34 cellular contexts compared by ENCODE assay signal in genomic region chr18:49394191-49394590, GRCh38.
"Had no signal": no experiment of that assay in that cellular context is flagged by ENCODE, and none has a peak within 500 bp of the region (broad histone marks: within the 10 kb centered on the region; RNA-seq: fewer than 3 reads in every experiment).

No MANE protein-coding gene starts in this region.

- H3K9me3 ChIP-seq: adrenal gland, body of pancreas, breast epithelium had no signal

- H3K27ac ChIP-seq: adrenal gland, body of pancreas, brain microvascular endothelial cell, breast epithelium, VCaP had no signal

- H3K36me3 ChIP-seq: adrenal gland, brain microvascular endothelial cell, breast epithelium had no signal

- H3K27me3 ChIP-seq: adrenal gland, body of pancreas, brain microvascular endothelial cell, breast epithelium had no signal

- H3K4me3 ChIP-seq: adrenal gland, body of pancreas, breast epithelium had no signal

- FAIRE-seq: astrocyte, TTC549 had no signal

- H3K4me1 ChIP-seq: body of pancreas, breast epithelium had no signal

- DNase-seq: activated B cell treated with CpG ODN at 0.5 μM for 24 hours; activated CD4-positive, alpha-beta memory T cell treated with anti-CD3 and anti-CD28 coated beads for 36 hours; activated CD4-positive, alpha-beta T cell treated with anti-CD3 and anti-CD28 coated beads for 4 hours; activated CD4-positive, alpha-beta T cell treated with anti-CD3 and anti-CD28 coated beads, Interleukin-2, amount 10 ng/mL, durations not matched to agents 24 days and 14 days; activated CD4-positive, alpha-beta T cell treated with anti-CD3 and anti-CD28 coated beads, Interleukin-2, amount 50 U/mL, for 1 hour; activated CD4-positive, alpha-beta T cell treated with anti-CD3 and anti-CD28 coated beads, Interleukin-2, amount 50 U/mL, for 4 hours; activated CD4-positive, CD25-positive, alpha-beta regulatory T cell treated with anti-CD3 and anti-CD28 coated beads, Interleukin-2, amount 50 U/mL, for 72 hours; activated CD8-positive, alpha-beta memory T cell treated with anti-CD3 and anti-CD28 coated beads, Interleukin-2, amount 50 U/mL, for 4 hours; activated CD8-positive, alpha-beta T cell treated with anti-CD3 and anti-CD28 coated beads for 36 hours; activated effector memory CD4-positive, alpha-beta T cell treated with anti-CD3 and anti-CD28 coated beads, Interleukin-2, amount 50 U/mL, for 16 hours; activated gamma-delta T cell treated with Interleukin-2 at 50 U/mL for 16 hours; activated naive CD4-positive, alpha-beta T cell; activated naive CD4-positive, alpha-beta T cell treated with anti-CD3 and anti-CD28 coated beads for 36 hours; activated naive CD4-positive, alpha-beta T cell treated with anti-CD3 and anti-CD28 coated beads, Interleukin-2, amount 50 U/mL, for 16 hours; activated naive CD8-positive, alpha-beta T cell treated with anti-CD3 and anti-CD28 coated beads for 36 hours; activated T-cell treated with anti-CD3 and anti-CD28 coated beads for 4 hours; activated T-cell treated with anti-CD3 and anti-CD28 coated beads, Interleukin-2, amount 50 U/mL, for 1 hour; activated T-cell treated with anti-CD3 and anti-CD28 coated beads, Interleukin-2, amount 50 U/mL, for 4 hours; activated T-cell treated with anti-CD3 and anti-CD28 coated beads, Interleukin-2, amount 50 U/mL, for 72 hours; adrenal gland; amniotic stem cell; aorta; body of pancreas; brain microvascular endothelial cell; central memory CD4-positive, alpha-beta T cell; T-helper 1 cell; T-helper 2 cell; T-helper 9 cell had no signal

- ATAC-seq: activated CD8-positive, alpha-beta T cell treated with anti-CD3 and anti-CD28 coated beads for 36 hours; activated naive CD4-positive, alpha-beta T cell treated with anti-CD3 and anti-CD28 coated beads, Interleukin-2, amount 50 U/mL, for 72 hours; activated T-cell treated with anti-CD3 and anti-CD28 coated beads, Interleukin-2, amount 50 U/mL, for 4 hours; activated T-cell treated with anti-CD3 and anti-CD28 coated beads, Interleukin-2, amount 50 U/mL, for 72 hours; activated T-helper 17 cell treated with anti-CD3 and anti-CD28 coated beads, Interleukin-2, amount 50 U/mL, for 72 hours; body of pancreas had no signal
